ENCODE assay signal across 19 cellular contexts in the genomic region with DNA sequence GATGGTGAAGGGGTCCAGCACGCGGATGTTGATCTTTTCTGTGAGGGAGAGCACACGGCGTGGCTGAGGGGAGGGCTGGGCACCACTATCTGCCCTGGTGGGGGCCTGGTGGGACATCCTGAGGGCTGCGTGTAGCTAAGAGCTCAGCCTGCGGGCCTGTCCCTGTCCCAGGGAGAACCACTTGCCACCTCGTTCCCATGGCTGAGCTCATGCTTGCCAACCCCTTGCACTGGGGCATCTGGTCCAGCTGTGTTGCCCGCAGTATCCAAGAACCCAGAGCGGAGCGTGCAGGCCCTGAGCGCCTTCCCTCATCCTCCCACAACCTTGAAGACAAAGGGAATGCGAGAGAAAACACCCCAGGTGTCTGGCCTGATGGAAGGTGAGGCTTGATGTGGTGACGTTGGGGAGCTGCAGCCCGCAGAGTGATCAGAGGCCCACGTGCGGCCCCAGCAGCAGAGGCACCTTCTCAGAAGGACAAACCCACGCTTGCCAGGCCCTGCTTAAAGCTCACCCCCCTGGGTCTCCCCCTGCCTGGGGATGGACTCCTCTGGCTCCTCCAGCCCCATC. TPM values are rescaled to one million over a fixed set of nuclear protein-coding genes. Genes with fewer than 3 reads are reported as not detected.
A peak's percentile ranks its signal among the peaks of the same experiment; 100 is the strongest.
DNase-seq lines count a peak whose midpoint lies in the region; FAIRE-seq and TF ChIP-seq lines count a peak whose summit lies in the region.
"Had no signal": no experiment of that assay in that cellular context is flagged by ENCODE, and none has a peak within 500 bp of the region (broad histone marks: within the 10 kb centered on the region; RNA-seq: fewer than 3 reads in every experiment).

No MANE protein-coding gene starts in this region.

- H2BK120ac ChIP-seq in H1 (replicated peaks; ENCODE audit: low read depth, low read length): no peak overlapping the region

- no peak overlapping the region for H3K4me2 ChIP-seq in H1 (ENCODE audit: insufficient read depth in 1 of 2, low read depth in 2 of 2, low read length in 2 of 2)
- H3K4me2 ChIP-seq: BLaER1 treated with 17β-estradiol and CSF1 and Interleukin-3, amounts not matched to agents 10 nM and 100 nM; GM23338; PC-9 had no signal

- 90% methylated on average over 15 of the region's 17 CpGs; no CpG with 5 or more reads in 1 of the 2 experiments for WGBS in H1 (ENCODE audit: extremely low coverage in 1 of 2, insufficient coverage in 1 of 2, insufficient read length in 1 of 2, insufficient replicate concordance in 2 of 2, low coverage in 1 of 2, low lambda C conversion rate in 2 of 2, missing lambda C conversion rate in 1 of 2), 2 experiments

- no peak for TF ChIP-seq RAD21 in H1 (IDR thresholded peaks at IDR 0.05 in 1 of 2, conservative IDR thresholded peaks at IDR 0.05 in 1 of 2; ENCODE audit: low read depth in 2 of 2, low read length in 2 of 2)

- no peak overlapping the region for H4K5ac ChIP-seq in H1 (ENCODE audit: insufficient read length, low read depth, low read length)

- peak in 1 of 2 experiments; percentile 52; a peak in 1 of 3 replicates for TF ChIP-seq POLR2A in H1 (IDR thresholded peaks at IDR 0.05; ENCODE audit: control extremely low read depth in 1 of 2, low read depth in 2 of 2, low read length in 2 of 2)
- no peak for TF ChIP-seq POLR2A in GM12891 (IDR thresholded peaks at IDR 0.05; ENCODE audit: low read depth, low read length)

- no peak overlapping the region for H2BK5ac ChIP-seq in H1 (ENCODE audit: low read depth, low read length)

- no peak overlapping the region for H3K56ac ChIP-seq in H1 (replicated peaks; ENCODE audit: insufficient read length, low read depth, low read length)

- H2AK5ac ChIP-seq in H1 (ENCODE audit: low read depth, low read length): no peak overlapping the region

- peak; percentile 1 for DNase-seq in ELF-1 (ENCODE audit: low read depth, low spot score)
- peak; percentile 4 for DNase-seq in HEK293T (ENCODE audit: extremely low spot score)
- no peak for DNase-seq in H1 (ENCODE audit: low read depth in 1 of 2, low spot score in 2 of 2)
- DNase-seq in posterior vena cava (ENCODE audit: low spot score): peak; percentile 47
- no peak for DNase-seq in NCI-H446 (lab: John Stamatoyannopoulos, UW)
- no peak for DNase-seq in A673 (ENCODE audit: low spot score)
- DNase-seq in GM12891 (ENCODE audit: insufficient read length, low spot score): no peak
- DNase-seq: EL, KG1, NCI-H1092, NCI-H1694, NCI-H2107, NCI-H226, NCI-H526 treated with DMSO at 0.1 percent for 48 hours, PC-9 had no signal

- no peak for TF ChIP-seq EP300 in H1 (IDR thresholded peaks at IDR 0.05; ENCODE audit: borderline replicate concordance in 1 of 2, low read depth in 2 of 2, low read length in 2 of 2)

- H4K20me1 ChIP-seq in H1 (replicated peaks in 1 of 2; ENCODE audit: control insufficient read depth in 1 of 2, insufficient read depth in 2 of 2, low read length in 2 of 2): peaks cover 19 to 54% of the 10 kb centered on the region in 2 experiments

- no peak overlapping the region for H4K91ac ChIP-seq in H1 (replicated peaks; ENCODE audit: insufficient read length, low read length)

- H3K23me2 ChIP-seq in H1 (ENCODE audit: low read depth, low read length): no peaks in the 10 kb centered on the region

- H2AFZ ChIP-seq in H1 (ENCODE audit: low read length): no peak overlapping the region
- H2AFZ ChIP-seq: GM23338, PC-9 had no signal

- H3K9ac ChIP-seq in H1 (replicated peaks in 1 of 4; ENCODE audit: extremely low read depth in 1 of 4, low read depth in 3 of 4, low read length in 3 of 4): no peak overlapping the region
- H3K9ac ChIP-seq: BLaER1 treated with 17β-estradiol and CSF1 and Interleukin-3, amounts not matched to agents 10 nM and 100 nM had no signal

- H3K27ac ChIP-seq in H1 (ENCODE audit: low read depth, low read length) (no peak overlapping the region), A673 (ENCODE audit: low read depth, low read length, poor library complexity, severe bottlenecking) (no peak overlapping the region)
- H3K27ac ChIP-seq: BLaER1 treated with 17β-estradiol and CSF1 and Interleukin-3, amounts not matched to agents 10 nM and 100 nM; SK-N-MC had no signal

- TF ChIP-seq CTCF in H1 (IDR thresholded peaks at IDR 0.05; ENCODE audit: control extremely low read depth in 1 of 3, insufficient read depth in 1 of 3, low read depth in 1 of 3, low read length in 3 of 3) (no peak), A673 (conservative IDR thresholded peaks at IDR 0.05; ENCODE audit: low read depth, low read length) (no peak)

- H3K4ac ChIP-seq in H1 (replicated peaks; ENCODE audit: insufficient read length, low read depth, low read length): no peak overlapping the region

- H3K18ac ChIP-seq in H1 (ENCODE audit: extremely low read depth, low read length): no peak overlapping the region

- no peak overlapping the region for H2BK20ac ChIP-seq in H1 (ENCODE audit: low read length)

- H3K4me3 ChIP-seq in H1 (ENCODE audit: extremely low read depth in 1 of 4, insufficient read depth in 2 of 4, low read depth in 3 of 4, low read length in 4 of 4) (no peak overlapping the region), A673 (ENCODE audit: low read depth, low read length, poor library complexity, severe bottlenecking) (no peak overlapping the region)
- H3K4me3 ChIP-seq: BLaER1 treated with 17β-estradiol and CSF1 and Interleukin-3, amounts not matched to agents 10 nM and 100 nM; GM23338; PC-9; SK-N-MC had no signal

- H3K4me1 ChIP-seq in H1 (replicated peaks in 1 of 4; ENCODE audit: control insufficient read depth in 3 of 4, insufficient read depth in 4 of 4, low read length in 3 of 4) (peaks cover 0 to 2% (median 0%) of the 10 kb centered on the region in 4 experiments; a peak in 1 of 7 replicates), A673 (ENCODE audit: insufficient read depth, low read length, poor library complexity, severe bottlenecking) (no peaks in the 10 kb centered on the region)

- no peak overlapping the region for H3K23ac ChIP-seq in H1 (ENCODE audit: insufficient read length)

- H3K27me3 ChIP-seq in H1 (replicated peaks in 1 of 4; ENCODE audit: control insufficient read depth in 3 of 4, extremely low read depth in 1 of 4, insufficient read depth in 3 of 4, low read length in 3 of 4) (no peaks in the 10 kb centered on the region), A673 (replicated peaks; ENCODE audit: insufficient read depth, low read depth, low read length, poor library complexity) (no peaks in the 10 kb centered on the region)
- H3K27me3 ChIP-seq: BLaER1 treated with 17β-estradiol and CSF1 and Interleukin-3, amounts not matched to agents 10 nM and 100 nM had no signal

- FAIRE-seq in H1 (lab: Jason Lieb, UNC) (no peak), GM12891 (lab: Jason Lieb, UNC) (no peak)
- FAIRE-seq: GM19239 had no signal

- intact Hi-C loops in posterior vena cava (cut with DNase I) (no loop called here), A673 (cut with micrococcal nuclease; ENCODE audit: unreplicated experiment) (no loop called here)

- peaks cover 3% of the 10 kb centered on the region for H3K79me1 ChIP-seq in H1 (ENCODE audit: low read depth, low read length)

- no peak overlapping the region for H4K8ac ChIP-seq in H1 (ENCODE audit: extremely low read depth, insufficient read depth, low read length)

- BruUV-seq in A673 (replicated peaks; lab: Mats Ljungman, UMichigan): no TSS peak

- H3K36me3 ChIP-seq in H1 (ENCODE audit: control insufficient read depth in 2 of 4, insufficient read depth in 4 of 4, low read length in 3 of 4): peaks cover 63 to 88% (median 84%) of the 10 kb centered on the region in 4 experiments
- H3K36me3 ChIP-seq in A673 (ENCODE audit: insufficient read depth, low read length, poor library complexity, severe bottlenecking): peaks cover 39% of the 10 kb centered on the region

- no peak overlapping the region for H2BK12ac ChIP-seq in H1 (ENCODE audit: low read depth, low read length)

- H2BK15ac ChIP-seq in H1 (ENCODE audit: low read length): no peak overlapping the region

- H3K9me3 ChIP-seq in H1 (ENCODE audit: insufficient read depth in 2 of 2, low read depth in 1 of 2, low read length in 1 of 2) (no peaks in the 10 kb centered on the region), A673 (ENCODE audit: low read depth, low read length, poor library complexity, severe bottlenecking) (no peaks in the 10 kb centered on the region)
- H3K9me3 ChIP-seq: BLaER1 treated with 17β-estradiol and CSF1 and Interleukin-3, amounts not matched to agents 10 nM and 100 nM had no signal

- CTCF ChIA-PET in HEK293T (lab: Yijun Ruan, JAX): no interaction called here
- CTCF ChIA-PET in H1 (lab: Charles Lee; ENCODE audit: partially characterized antibody): interaction anchor here (0.6 to 3.2 kb wide), 9 partner anchors 11 to 605 kb away, joined by 3 to 14 read pairs (median 3); no protein-coding TSS in a partner anchor
- CTCF ChIA-PET in A673 (lab: Charles Lee): no interaction called here

- H3K79me2 ChIP-seq in H1 (ENCODE audit: control insufficient read depth in 1 of 2, insufficient read depth in 2 of 2, low read length in 2 of 2): no peaks in the 10 kb centered on the region; a peak in 1 of 4 replicates

- POLR2A ChIA-PET in HEK293T (lab: Yijun Ruan, JAX): no interaction called here
- POLR2A ChIA-PET in H1 (lab: Charles Lee; ENCODE audit: partially characterized antibody): interaction anchor here (1.9 to 28.5 kb wide), 2 partner anchors 9 to 23 kb away, joined by 8 to 449 read pairs; partner anchors contain the start of gene TKT
- POLR2A ChIA-PET in A673 (lab: Charles Lee; ENCODE audit: low non-redundant PET): no interaction called here

- no peak overlapping the region for H3K14ac ChIP-seq in H1 (ENCODE audit: insufficient read length)

TF ChIP-seq in HEK293T, 16 proteins besides CTCF, POLR2A, EP300 and RAD21:
- no peak for TF ChIP-seq SP1 (IDR thresholded peaks at IDR 0.05)
- no peak for TF ChIP-seq LEF1 (IDR thresholded peaks at IDR 0.05; ENCODE audit: borderline replicate concordance)
TF ChIP-seq in HEK293T: peak in this region for 0.

TF ChIP-seq in H1, 55 proteins besides CTCF, POLR2A, EP300 and RAD21:
- TF ChIP-seq SUZ12 (IDR thresholded peaks at IDR 0.05; ENCODE audit: low read length) (no peak), POLR2AphosphoS5 (IDR thresholded peaks at IDR 0.05; ENCODE audit: low read depth, low read length) (peak; percentile 44; the same call in 1 of the 2 replicates)

TF ChIP-seq in GM12891, 5 proteins besides CTCF, POLR2A, EP300 and RAD21 (continues in another document):
- TF ChIP-seq POLR2AphosphoS5 (IDR thresholded peaks at IDR 0.05; ENCODE audit: low read depth, low read length): no peak
- no peak for TF ChIP-seq TAF1 (IDR thresholded peaks at IDR 0.05; ENCODE audit: low read depth, low read length)

RNA-seq across cellular contexts. Expression of gene TKT, which starts 28.9 kb away (rescaled TPM):
- total RNA-seq in H1 (2021; fragmentation: NEBNext Ultra II Directional; extraction: Animal tissue kit (Norgen Biotek cat#: 25700)): 975 and 986 TPM in 2 replicates
- polyA plus RNA-seq in H1 (2011; rRNA removed): 418 and 649 TPM in 2 replicates
- 449 TPM for polyA plus RNA-seq in H1 (2011; cell fraction: cytosol; rRNA removed)
- 987 TPM for polyA plus RNA-seq in H1 (2011; cell fraction: nucleus; rRNA removed)
- polyA plus RNA-seq in H1 (2012, experiment 1 of 2): 570 to 1,148 TPM (median 1,049 TPM) in 4 replicates
- 841 TPM for polyA plus RNA-seq in H1 (2012, experiment 2 of 2)
- 760 TPM for polyA plus RNA-seq in H1 (2013, experiment 1 of 2)
- polyA plus RNA-seq in H1 (2013, experiment 2 of 2): 785 TPM
- 353 and 390 TPM in 2 replicates for polyA minus RNA-seq in H1 (2011; rRNA and poly(A)+ RNA removed)
- polyA minus RNA-seq in H1 (2011; cell fraction: cytosol; rRNA and poly(A)+ RNA removed): 430 TPM
- 346 TPM for polyA minus RNA-seq in H1 (2011; cell fraction: nucleus; rRNA and poly(A)+ RNA removed)
- total RNA-seq in posterior vena cava (100 to 1,000 TPM; 123 to 125 TPM), A673 (2021) (186 and 196 TPM in 2 replicates)
- 189 TPM for polyA plus RNA-seq in GM12891 (2012; ENCODE audit: low read depth, missing spikeins)

Comparison
In these comparisons a context has a peak if more than half of its experiments do, and no peak if none do; other contexts are left out.
1. DNase-seq: peak in ELF-1 (single experiment), HEK293T (single experiment) and posterior vena cava (single experiment); none in H1 (0 of 2), NCI-H446 (0 of 2), A673 (single experiment) and GM12891 (single experiment).